ENCODE assay signal across 18 cellular contexts in genomic region chr16:12021578-12022265, GRCh38.
A peak's percentile ranks its signal among the peaks of the same experiment; 100 is the strongest.
DNase-seq lines count a peak whose midpoint lies in the region; ATAC-seq and TF ChIP-seq lines count a peak whose summit lies in the region.
"Had no signal": no experiment of that assay in that cellular context is flagged by ENCODE, and none has a peak within 500 bp of the region (broad histone marks: within the 10 kb centered on the region; RNA-seq: fewer than 3 reads in every experiment).

No MANE protein-coding gene starts in this region.

- no peak for TF ChIP-seq CTCF in DOHH2 (IDR thresholded peaks at IDR 0.05; ENCODE audit: low read depth, low read length, poor library complexity, severe bottlenecking)
- TF ChIP-seq CTCF in nephron (IDR thresholded peaks at IDR 0.05; ENCODE audit: unreplicated experiment in 3 of 3), result no peak

- H3K27me3 ChIP-seq in BLaER1 (no peaks in the 10 kb centered on the region), DOHH2 (ENCODE audit: control insufficient read depth, low read length) (no peaks in the 10 kb centered on the region)
- H3K27me3 ChIP-seq: BE2C had no signal

- peaks cover 10% of the 10 kb centered on the region for H3K79me2 ChIP-seq in DOHH2 (ENCODE audit: control insufficient read depth, low read length)

- peaks cover 12% of the 10 kb centered on the region for H3F3A ChIP-seq in DOHH2 (ENCODE audit: control insufficient read depth, insufficient read depth)

- H3K4me2 ChIP-seq in BLaER1 (peak overlapping the region; percentile 33; the same call in 1 of the 2 replicates), DOHH2 (ENCODE audit: low read length) (peak overlapping the region; percentile 68)

- no peak overlapping the region for H3K4me3 Mint-ChIP-seq in nephron

- H3K36me3 ChIP-seq in BLaER1 (peaks cover 11% of the 10 kb centered on the region), DOHH2 (ENCODE audit: control insufficient read depth, low read length) (no peaks in the 10 kb centered on the region)
- H3K36me3 ChIP-seq: BE2C, HAP-1 had no signal

- no peaks in the 10 kb centered on the region for H3K27me3 Mint-ChIP-seq in nephron (ENCODE audit: low read depth)

- H3K36me3 Mint-ChIP-seq in nephron (ENCODE audit: low read depth), result peaks cover 6% of the 10 kb centered on the region

- H3K9me2 ChIP-seq in DOHH2 (replicated peaks; ENCODE audit: control insufficient read depth, low read length), result no peaks in the 10 kb centered on the region

- H3K9ac ChIP-seq in BLaER1, result no peak overlapping the region

- H3K9me3 ChIP-seq in BLaER1 (0 out of 2 replicates have a peak, but pooled peaks cover 4% of the 10 kb centered on the region), DOHH2 (ENCODE audit: control insufficient read depth, insufficient read depth, low read length) (no peaks in the 10 kb centered on the region)
- H3K9me3 ChIP-seq: BE2C, HAP-1 had no signal

- peaks cover 45% of the 10 kb centered on the region for H3K4me1 ChIP-seq in BLaER1
- H3K4me1 ChIP-seq in DOHH2 (ENCODE audit: control insufficient read depth, low read length), result peaks cover 48% of the 10 kb centered on the region
- H3K4me1 ChIP-seq: BE2C, HAP-1 had no signal

- no peak overlapping the region for H3K4me3 ChIP-seq in BLaER1
- peak overlapping the region; percentile 51 for H3K4me3 ChIP-seq in DOHH2 (ENCODE audit: low read length)
- H3K4me3 ChIP-seq: HAP-1 had no signal

- H3K9me3 Mint-ChIP-seq in nephron, result no peaks in the 10 kb centered on the region

- peak overlapping the region in 2 of 3 experiments; percentile 29 to 65 for H3K27ac Mint-ChIP-seq in nephron

- no peak for ATAC-seq in GM18907 (IDR thresholded peaks at IDR 0.05; ENCODE audit: unreplicated experiment)
- ATAC-seq in GM21515 (IDR thresholded peaks at IDR 0.05; ENCODE audit: unreplicated experiment), result no peak
- ATAC-seq: Panc1, SK-N-SH treated with all-trans-retinoic acid at 6 μM for 48 hours had no signal

- H3K27ac ChIP-seq in BLaER1 (no peak overlapping the region), DOHH2 (ENCODE audit: low read depth, low read length) (peak overlapping the region; percentile 57)

- H4K20me1 ChIP-seq in BLaER1 (no peaks in the 10 kb centered on the region), DOHH2 (ENCODE audit: control insufficient read depth, insufficient read depth, low read depth, low read length) (no peaks in the 10 kb centered on the region)

- H3K4me1 Mint-ChIP-seq in nephron, result no peaks in the 10 kb centered on the region

- DNase-seq in amniotic epithelial cell (ENCODE audit: low read depth) (peak; percentile 22), T-helper 2 cell (no peak)
- DNase-seq: BE2C, DMS 273 treated with DMSO at 0.1 percent for 48 hours, EL, NCI-H146, NCI-H2081 treated with DMSO at 0.1 percent for 48 hours, NCI-H2227 treated with DMSO at 0.1 percent for 48 hours, NCI-H526 treated with DMSO at 0.1 percent for 48 hours, SHP77 had no signal
